In the genomic region with DNA sequence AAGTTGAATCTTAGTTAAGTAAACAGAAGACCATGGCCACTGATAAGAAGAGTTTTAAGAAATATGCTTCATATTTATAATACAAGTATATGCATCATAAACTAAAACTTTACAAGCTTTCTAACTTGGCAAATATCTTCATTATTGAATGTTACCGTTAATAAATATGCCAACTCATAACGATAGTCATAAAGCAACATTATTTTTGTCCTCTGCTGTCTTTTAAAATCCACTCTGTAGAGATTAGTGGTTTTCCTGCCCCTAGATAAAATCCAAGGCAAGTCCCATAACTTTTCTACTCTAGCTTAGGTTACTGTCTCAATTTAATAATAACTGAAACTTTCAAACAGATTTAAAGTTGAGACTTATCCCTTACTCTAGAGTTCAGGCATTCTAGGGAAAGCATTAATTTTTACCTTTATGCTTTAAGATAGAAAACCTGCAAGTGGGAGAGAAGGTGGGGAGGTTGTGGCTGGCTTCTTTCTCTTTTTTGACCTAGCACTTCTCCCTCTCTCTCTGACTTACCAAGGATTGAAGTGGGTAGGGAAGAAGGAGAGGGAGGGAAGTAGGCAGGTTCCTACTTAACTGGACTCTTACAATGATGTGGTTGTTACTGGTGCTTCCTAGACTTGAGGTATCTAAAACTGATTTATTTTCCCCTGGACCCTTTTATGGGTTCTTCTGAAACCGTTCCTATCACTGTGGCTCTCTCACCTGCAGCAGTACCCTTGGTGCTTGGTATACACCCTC, we compare ENCODE assay signal across 10 cellular contexts. TPM values are rescaled to one million over a fixed set of nuclear protein-coding genes. Genes with fewer than 3 reads are reported as not detected.
DNase-seq lines count a peak whose midpoint lies in the region; ATAC-seq and TF ChIP-seq lines count a peak whose summit lies in the region.
"Had no signal": no experiment of that assay in that cellular context is flagged by ENCODE, and none has a peak within 500 bp of the region (broad histone marks: within the 10 kb centered on the region; RNA-seq: fewer than 3 reads in every experiment).

No MANE protein-coding gene starts in this region.

- peak overlapping the region; percentile 97 for H3K27ac Mint-ChIP-seq in activated naive CD4-positive, alpha-beta T cell treated with anti-CD3 and anti-CD28 coated beads, Interleukin-2, amount 50 U/mL, for 24 hours
- peak overlapping the region; percentile 69 for H3K27ac Mint-ChIP-seq in activated CD4-positive, alpha-beta memory T cell treated with anti-CD3 and anti-CD28 coated beads, Interleukin-2, amount 10 ng/mL, durations not matched to agents 7 days and 5 days

- H3K9me3 ChIP-seq in left lung (no peaks in the 10 kb centered on the region), thyroid gland (no peaks in the 10 kb centered on the region)
- H3K9me3 ChIP-seq: Peyer's patch had no signal

- H3K4me1 ChIP-seq in left lung (peaks cover 58 to 98% of the 10 kb centered on the region in 2 donors), thyroid gland (peaks cover 45 to 50% of the 10 kb centered on the region in 2 donors)

- H3K27ac ChIP-seq in left lung, result peak overlapping the region; percentile 78 to 88
- H3K27ac ChIP-seq in thyroid gland, result peak overlapping the region in 2 of 3 donors; percentile 39 to 76
- H3K27ac ChIP-seq: C4-2B, Peyer's patch had no signal

- peaks cover 92% of the 10 kb centered on the region for H3K4me1 Mint-ChIP-seq in activated naive CD4-positive, alpha-beta T cell treated with anti-CD3 and anti-CD28 coated beads, Interleukin-2, amount 50 U/mL, for 24 hours
- H3K4me1 Mint-ChIP-seq in activated CD4-positive, alpha-beta memory T cell treated with anti-CD3 and anti-CD28 coated beads, Interleukin-2, amount 10 ng/mL, durations not matched to agents 7 days and 5 days, result peaks cover 59% of the 10 kb centered on the region

- H3K36me3 ChIP-seq in left lung (peaks cover 0 to 30% of the 10 kb centered on the region in 2 donors), thyroid gland (no peaks in the 10 kb centered on the region)
- H3K36me3 ChIP-seq: Peyer's patch had no signal

- peak overlapping the region; percentile 74 for H3K4me3 Mint-ChIP-seq in activated naive CD4-positive, alpha-beta T cell treated with anti-CD3 and anti-CD28 coated beads, Interleukin-2, amount 50 U/mL, for 24 hours
- H3K4me3 Mint-ChIP-seq in activated CD4-positive, alpha-beta memory T cell treated with anti-CD3 and anti-CD28 coated beads, Interleukin-2, amount 10 ng/mL, durations not matched to agents 7 days and 5 days, result no peak overlapping the region

- no peak for TF ChIP-seq CTCF in left lung (IDR thresholded peaks at IDR 0.05)
- TF ChIP-seq CTCF in thyroid gland (IDR thresholded peaks at IDR 0.05), result no peak

- H3K36me3 Mint-ChIP-seq in activated naive CD4-positive, alpha-beta T cell treated with anti-CD3 and anti-CD28 coated beads, Interleukin-2, amount 50 U/mL, for 24 hours, result peaks cover 29% of the 10 kb centered on the region
- peaks cover 51% of the 10 kb centered on the region for H3K36me3 Mint-ChIP-seq in activated CD4-positive, alpha-beta memory T cell treated with anti-CD3 and anti-CD28 coated beads, Interleukin-2, amount 10 ng/mL, durations not matched to agents 7 days and 5 days (ENCODE audit: low read depth)

- H3K4me3 ChIP-seq in left lung (no peak overlapping the region), thyroid gland (replicated peaks in 1 of 3) (no peak overlapping the region)
- H3K4me3 ChIP-seq: Peyer's patch had no signal

- intact Hi-C loops in left lung (cut with DNase I) (no loop called here), thyroid gland (cut with DNase I) (no loop called here)

- ATAC-seq in left lung, result peak; percentile 11

- POLR2A ChIA-PET in activated CD4-positive, alpha-beta memory T cell treated with anti-CD3 and anti-CD28 coated beads, Interleukin-2, amount 10 ng/mL, durations not matched to agents 7 days and 5 days (lab: Charles Lee), result interaction anchor here (2.0 kb wide), 1 partner anchor 28 kb away, joined by 8 read pairs; no protein-coding TSS in a partner anchor

- no peaks in the 10 kb centered on the region for H3K27me3 Mint-ChIP-seq in activated naive CD4-positive, alpha-beta T cell treated with anti-CD3 and anti-CD28 coated beads, Interleukin-2, amount 50 U/mL, for 24 hours
- H3K27me3 Mint-ChIP-seq in activated CD4-positive, alpha-beta memory T cell treated with anti-CD3 and anti-CD28 coated beads, Interleukin-2, amount 10 ng/mL, durations not matched to agents 7 days and 5 days, result no peaks in the 10 kb centered on the region

- H3K27me3 ChIP-seq in left lung, result no peaks in the 10 kb centered on the region
- no peaks in the 10 kb centered on the region for H3K27me3 ChIP-seq in thyroid gland
- H3K27me3 ChIP-seq: Peyer's patch had no signal

- no peak for TF ChIP-seq POLR2A in thyroid gland (IDR thresholded peaks at IDR 0.05)

- DNase-seq in activated naive CD4-positive, alpha-beta T cell treated with anti-CD3 and anti-CD28 coated beads, Interleukin-2, amount 50 U/mL, for 16 hours, result no peak
- DNase-seq in activated CD4-positive, alpha-beta memory T cell treated with anti-CD3 and anti-CD28 coated beads, Interleukin-2, amount 10 ng/mL, durations not matched to agents 7 days and 5 days, result no peak
- no peak for DNase-seq in left lung
- DNase-seq in thyroid gland, result no peak
- DNase-seq in medulla oblongata (ENCODE audit: extremely low spot score), result no peak
- DNase-seq in iPS-NIHi11 (ENCODE audit: low spot score), result no peak
- DNase-seq in Ammon's horn (ENCODE audit: low spot score), result no peak
- DNase-seq: Peyer's patch had no signal

- WGBS in thyroid gland, 2 donors, result 79 to 91% methylated on average over 3 of the region's 3 CpGs

- CTCF ChIA-PET in activated CD4-positive, alpha-beta memory T cell treated with anti-CD3 and anti-CD28 coated beads, Interleukin-2, amount 10 ng/mL, durations not matched to agents 7 days and 5 days (lab: Charles Lee), result no interaction called here

- H3K9me3 Mint-ChIP-seq in activated naive CD4-positive, alpha-beta T cell treated with anti-CD3 and anti-CD28 coated beads, Interleukin-2, amount 50 U/mL, for 24 hours, result no peaks in the 10 kb centered on the region
- no peaks in the 10 kb centered on the region for H3K9me3 Mint-ChIP-seq in activated CD4-positive, alpha-beta memory T cell treated with anti-CD3 and anti-CD28 coated beads, Interleukin-2, amount 10 ng/mL, durations not matched to agents 7 days and 5 days

RNA-seq across cellular contexts. Expression of a gene that starts 29.6 kb away (rescaled TPM):
- 100 to 1,000 TPM; 126 to 127 TPM for total RNA-seq in activated CD4-positive, alpha-beta memory T cell treated with anti-CD3 and anti-CD28 coated beads, Interleukin-2, amount 10 ng/mL, durations not matched to agents 7 days and 5 days
- total RNA-seq in left lung (100 to 1,000 TPM; 164 to 216 TPM), thyroid gland (10 to 100 TPM; 59.5 to 88.6 (median 75.6) TPM)
